Comparison of ENCODE assay signal across 15 cellular contexts in genomic region chr1:66399888-66400529, GRCh38.
DNase-seq lines count a peak whose midpoint lies in the region; ATAC-seq and TF ChIP-seq lines count a peak whose summit lies in the region.
"Had no signal": no experiment of that assay in that cellular context is flagged by ENCODE, and none has a peak within 500 bp of the region (broad histone marks: within the 10 kb centered on the region; RNA-seq: fewer than 3 reads in every experiment).

No MANE protein-coding gene starts in this region.

- H3K4me2 ChIP-seq in IMR-90 (ENCODE audit: low read depth, low read length): peak overlapping the region; percentile 14; the same call in 1 of the 2 replicates
- H3K4me2 ChIP-seq in trophoblast cell (ENCODE audit: low read length): no peak overlapping the region

- TF ChIP-seq CTCF in IMR-90 (conservative IDR thresholded peaks at IDR 0.05; ENCODE audit: low read depth, low read length): no peak
- no peak for TF ChIP-seq CTCF in nephron progenitor cell (IDR thresholded peaks at IDR 0.05)
- no peak for TF ChIP-seq CTCF in CD8-positive, alpha-beta T cell (IDR thresholded peaks at IDR 0.05)

- H2BK5ac ChIP-seq in IMR-90 (ENCODE audit: low read depth, low read length, poor library complexity, severe bottlenecking) (peak overlapping the region; percentile 48), trophoblast cell (ENCODE audit: low read depth, low read length, poor library complexity) (no peak overlapping the region)

- H2BK15ac ChIP-seq in IMR-90 (ENCODE audit: low read depth, low read length): no peak overlapping the region; the same call in 2 of the 3 replicates

- H3K4me1 ChIP-seq in IMR-90 (ENCODE audit: control insufficient read depth, insufficient read depth, low read length) (peaks cover 7% of the 10 kb centered on the region; the same call in 1 of the 2 replicates), trophoblast cell (ENCODE audit: control insufficient read depth in 1 of 2, insufficient read depth in 2 of 2, low read length in 2 of 2) (no peaks in the 10 kb centered on the region)
- no peaks in the 10 kb centered on the region for H3K4me1 ChIP-seq in CD8-positive, alpha-beta T cell (ENCODE audit: insufficient read depth, low read length)
- H3K4me1 ChIP-seq: body of pancreas had no signal

- no peak overlapping the region for H2AK9ac ChIP-seq in IMR-90 (replicated peaks; ENCODE audit: low read depth, low read length, poor library complexity)

- H4K5ac ChIP-seq in IMR-90 (ENCODE audit: low read depth, low read length): no peak overlapping the region

- in situ Hi-C loops in IMR-90 (cut with MboI; ENCODE audit: low sequenced_read_pairs): no loop called here

- H2AFZ ChIP-seq in IMR-90 (replicated peaks; ENCODE audit: low read length, poor library complexity) (no peak overlapping the region), trophoblast cell (ENCODE audit: insufficient read depth, low read length, poor library complexity) (no peak overlapping the region)

- POLR2A ChIA-PET in activated CD4-positive, alpha-beta T cell treated with anti-CD3 and anti-CD28 coated beads for 36 hours (lab: Charles Lee): no interaction called here
- POLR2A ChIA-PET in IMR-90 (lab: Charles Lee; ENCODE audit: unreplicated experiment): no interaction called here
- POLR2A ChIA-PET in CD8-positive, alpha-beta T cell (lab: Charles Lee): no interaction called here

- CTCF ChIA-PET in activated CD4-positive, alpha-beta T cell treated with anti-CD3 and anti-CD28 coated beads for 36 hours (lab: Charles Lee): interaction anchor here (0.6 to 1.2 kb wide), 8 partner anchors 19 to 148 kb away, joined by 3 to 4 read pairs (median 3); no protein-coding TSS in a partner anchor
- CTCF ChIA-PET in IMR-90 (lab: Yijun Ruan, JAX): interaction anchor here (0.9 kb wide), 1 partner anchor 46 kb away, joined by 4 read pairs; no protein-coding TSS in a partner anchor
- CTCF ChIA-PET in CD8-positive, alpha-beta T cell (lab: Charles Lee): no interaction called here

- no peak overlapping the region for H4K12ac ChIP-seq in trophoblast cell (ENCODE audit: low read depth, low read length)

- H3K27me3 ChIP-seq in IMR-90 (ENCODE audit: control insufficient read depth, insufficient read depth, low read length): no peaks in the 10 kb centered on the region
- H3K27me3 ChIP-seq in trophoblast cell (ENCODE audit: insufficient read depth, low read length): no peaks in the 10 kb centered on the region
- no peaks in the 10 kb centered on the region for H3K27me3 ChIP-seq in CD8-positive, alpha-beta T cell (ENCODE audit: insufficient read depth, low read length)
- H3K27me3 ChIP-seq: body of pancreas, ovary, thyroid gland had no signal

- no peaks in the 10 kb centered on the region for H3K79me2 ChIP-seq in trophoblast cell (ENCODE audit: control insufficient read depth, insufficient read depth, low read length, poor library complexity)

- DNase-seq in activated CD4-positive, alpha-beta T cell treated with anti-CD3 and anti-CD28 coated beads for 36 hours: peak; percentile 37
- DNase-seq in activated CD4-positive, alpha-beta T cell treated with anti-CD3 and anti-CD28 coated beads for 1 hour: no peak
- DNase-seq in IMR-90: peak; percentile 47
- DNase-seq in nephron progenitor cell: no peak
- DNase-seq in trophoblast cell: no peak
- DNase-seq in NCI-H524 treated with DMSO at 0.1 percent for 48 hours (lab: John Stamatoyannopoulos, UW): no peak
- no peak for DNase-seq in CD8-positive, alpha-beta T cell
- DNase-seq: 8988T; body of pancreas; EL; left colon; ovary; stimulated activated CD4-positive, alpha-beta T cell treated with anti-CD3 and anti-CD28 coated beads, Interleukin-4, amount 100 ng/mL, for 1 hour; thyroid gland had no signal

- peak; percentile 89 for ATAC-seq in activated CD4-positive, alpha-beta T cell treated with anti-CD3 and anti-CD28 coated beads for 36 hours
- ATAC-seq in GM21723 (IDR thresholded peaks at IDR 0.05; ENCODE audit: unreplicated experiment) (peak; percentile 31), IMR-90 (ENCODE audit: low read depth) (peak; percentile 61)
- ATAC-seq in CD8-positive, alpha-beta T cell: no peak
- ATAC-seq: body of pancreas, left colon had no signal

- peaks cover 2% of the 10 kb centered on the region for H3K27me3 Mint-ChIP-seq in activated CD4-positive, alpha-beta T cell treated with anti-CD3 and anti-CD28 coated beads for 36 hours
- H3K27me3 Mint-ChIP-seq in nephron progenitor cell (ENCODE audit: low read depth, poor library complexity): peaks cover 8% of the 10 kb centered on the region
- H3K27me3 Mint-ChIP-seq in CD8-positive, alpha-beta T cell (ENCODE audit: low read depth): no peaks in the 10 kb centered on the region

- peak overlapping the region; percentile 23 for H3K4me3 Mint-ChIP-seq in activated CD4-positive, alpha-beta T cell treated with anti-CD3 and anti-CD28 coated beads for 36 hours
- H3K4me3 Mint-ChIP-seq in nephron progenitor cell: peak overlapping the region; percentile 43
- no peak overlapping the region for H3K4me3 Mint-ChIP-seq in CD8-positive, alpha-beta T cell

- TF ChIP-seq RAD21 in IMR-90 (IDR thresholded peaks at IDR 0.05; ENCODE audit: low read length): no peak

- H2BK12ac ChIP-seq in trophoblast cell (ENCODE audit: low read length): no peak overlapping the region

- H2AK5ac ChIP-seq in IMR-90 (ENCODE audit: low read depth, low read length) (peak overlapping the region; percentile 6), trophoblast cell (ENCODE audit: low read length) (no peak overlapping the region)

- H3K18ac ChIP-seq in IMR-90 (ENCODE audit: low read depth, low read length) (peak overlapping the region; percentile 0; the same call in 1 of the 2 replicates), trophoblast cell (ENCODE audit: low read length) (no peak overlapping the region)

- 0 out of 4 replicates have a peak overlapping the region, but pooled peaks of 1 of the 2 experiments have one; percentile 14 for H4K8ac ChIP-seq in IMR-90 (ENCODE audit: low read depth in 2 of 2, low read length in 2 of 2)
- H4K8ac ChIP-seq in trophoblast cell (ENCODE audit: low read depth, low read length): no peak overlapping the region

- H2BK20ac ChIP-seq in IMR-90 (ENCODE audit: low read depth, low read length): peak overlapping the region; percentile 64; the same call in 1 of the 2 replicates

- intact Hi-C loops in activated CD4-positive, alpha-beta T cell treated with anti-CD3 and anti-CD28 coated beads for 36 hours (cut with DNase I, micrococcal nuclease): loop anchor here (1.0 to 2.0 kb wide), 8 partner anchors 26 to 588 kb away; no protein-coding TSS in a partner anchor
- intact Hi-C loops in IMR-90 (cut with micrococcal nuclease): no loop called here
- intact Hi-C loops in CD8-positive, alpha-beta T cell (cut with DNase I, micrococcal nuclease): no loop called here

- H3K9me3 ChIP-seq in IMR-90 (ENCODE audit: control insufficient read depth, insufficient read depth, low read length) (no peaks in the 10 kb centered on the region), trophoblast cell (ENCODE audit: insufficient read depth, low read depth, low read length) (no peaks in the 10 kb centered on the region)
- H3K9me3 ChIP-seq in CD8-positive, alpha-beta T cell (ENCODE audit: low read length): no peaks in the 10 kb centered on the region
- H3K9me3 ChIP-seq: body of pancreas, ovary, thyroid gland had no signal

- no peak overlapping the region for H3K56ac ChIP-seq in IMR-90 (ENCODE audit: extremely low read depth, insufficient read depth, low read length)

- H3K9ac ChIP-seq in IMR-90 (ENCODE audit: low read depth, low read length): no peak overlapping the region
- H3K9ac ChIP-seq in trophoblast cell (ENCODE audit: low read length): no peak overlapping the region

- no peaks in the 10 kb centered on the region for H3K36me3 Mint-ChIP-seq in activated CD4-positive, alpha-beta T cell treated with anti-CD3 and anti-CD28 coated beads for 36 hours (ENCODE audit: low read depth)
- no peaks in the 10 kb centered on the region for H3K36me3 Mint-ChIP-seq in nephron progenitor cell (ENCODE audit: low read depth)
- no peaks in the 10 kb centered on the region for H3K36me3 Mint-ChIP-seq in CD8-positive, alpha-beta T cell

- H3K9me1 ChIP-seq in IMR-90 (ENCODE audit: insufficient read depth, low read length): peaks cover 9% of the 10 kb centered on the region; the same call in 1 of the 2 replicates

- H3K4me1 Mint-ChIP-seq in activated CD4-positive, alpha-beta T cell treated with anti-CD3 and anti-CD28 coated beads for 36 hours: peaks cover 45% of the 10 kb centered on the region
- H3K4me1 Mint-ChIP-seq in nephron progenitor cell: peaks cover 27% of the 10 kb centered on the region
- H3K4me1 Mint-ChIP-seq in CD8-positive, alpha-beta T cell (ENCODE audit: low read depth): no peaks in the 10 kb centered on the region

- H2BK120ac ChIP-seq in IMR-90 (ENCODE audit: low read depth, low read length) (peak overlapping the region; percentile 53), trophoblast cell (ENCODE audit: insufficient read depth, low read length, poor library complexity) (no peak overlapping the region)

- WGBS in IMR-90 (ENCODE audit: extremely low coverage in 2 of 2, insufficient read length in 1 of 2), 2 experiments: no CpG with 5 or more reads among the region's 3 CpGs
- no CpG with 5 or more reads among the region's 3 CpGs for WGBS in trophoblast cell (ENCODE audit: extremely low coverage, insufficient coverage, insufficient read length)

- H3K27ac ChIP-seq in IMR-90 (ENCODE audit: insufficient read depth, low read length) (no peak overlapping the region), trophoblast cell (ENCODE audit: low read depth, low read length) (no peak overlapping the region)
- no peak overlapping the region for H3K27ac ChIP-seq in CD8-positive, alpha-beta T cell (ENCODE audit: low read depth, low read length)
- H3K27ac ChIP-seq: body of pancreas, ovary, thyroid gland had no signal

- peak overlapping the region; percentile 85 for H3K27ac Mint-ChIP-seq in activated CD4-positive, alpha-beta T cell treated with anti-CD3 and anti-CD28 coated beads for 36 hours
- no peak overlapping the region for H3K27ac Mint-ChIP-seq in nephron progenitor cell
- H3K27ac Mint-ChIP-seq in CD8-positive, alpha-beta T cell: no peak overlapping the region

- no peaks in the 10 kb centered on the region for H4K20me1 ChIP-seq in IMR-90 (ENCODE audit: insufficient read depth, low read length)

- H3K4me3 ChIP-seq in IMR-90 (ENCODE audit: insufficient read depth, low read depth, low read length) (no peak overlapping the region), trophoblast cell (ENCODE audit: low read depth, low read length) (no peak overlapping the region)
- H3K4me3 ChIP-seq in CD8-positive, alpha-beta T cell (ENCODE audit: low read depth, low read length): no peak overlapping the region
- H3K4me3 ChIP-seq: body of pancreas, ovary, thyroid gland had no signal

- no peak overlapping the region for H3K14ac ChIP-seq in IMR-90 (replicated peaks; ENCODE audit: low read depth, low read length)
- no peak overlapping the region for H3K14ac ChIP-seq in trophoblast cell (ENCODE audit: low read length)

- no peaks in the 10 kb centered on the region for H3K79me1 ChIP-seq in IMR-90 (ENCODE audit: low read depth in 1 of 2, low read length in 2 of 2)
- H3K79me1 ChIP-seq in trophoblast cell (ENCODE audit: low read length): no peaks in the 10 kb centered on the region

- H3K4ac ChIP-seq in IMR-90 (ENCODE audit: low read depth, low read length): peak overlapping the region; percentile 55; the same call in 1 of the 2 replicates
- no peak overlapping the region for H3K4ac ChIP-seq in trophoblast cell (ENCODE audit: low read depth, low read length)

- H4K91ac ChIP-seq in IMR-90 (ENCODE audit: insufficient read depth, low read depth, low read length): peak overlapping the region; percentile 70; the same call in 1 of the 2 replicates
- H4K91ac ChIP-seq in trophoblast cell (ENCODE audit: low read depth, low read length): no peak overlapping the region

- BruUV-seq in IMR-90 (replicated peaks; lab: Mats Ljungman, UMichigan): no TSS peak

- TF ChIP-seq POLR2A in IMR-90 (IDR thresholded peaks at IDR 0.05; ENCODE audit: low read depth, low read length): no peak

- H3K23ac ChIP-seq in IMR-90 (ENCODE audit: low read depth, low read length) (peak overlapping the region; percentile 48; the same call in 1 of the 2 replicates), trophoblast cell (ENCODE audit: low read length) (no peak overlapping the region)

- no peaks in the 10 kb centered on the region for H3K36me3 ChIP-seq in IMR-90 (ENCODE audit: control insufficient read depth, insufficient read depth, low read length)
- no peaks in the 10 kb centered on the region for H3K36me3 ChIP-seq in trophoblast cell (ENCODE audit: control insufficient read depth in 1 of 2, insufficient read depth in 2 of 2, low read length in 2 of 2)
- no peaks in the 10 kb centered on the region for H3K36me3 ChIP-seq in CD8-positive, alpha-beta T cell (ENCODE audit: insufficient read depth, low read length)
- H3K36me3 ChIP-seq: ovary, thyroid gland had no signal

- no peaks in the 10 kb centered on the region for H3K9me3 Mint-ChIP-seq in activated CD4-positive, alpha-beta T cell treated with anti-CD3 and anti-CD28 coated beads for 36 hours (ENCODE audit: low read depth)
- H3K9me3 Mint-ChIP-seq in nephron progenitor cell: no peaks in the 10 kb centered on the region
- no peaks in the 10 kb centered on the region for H3K9me3 Mint-ChIP-seq in CD8-positive, alpha-beta T cell

- dilution Hi-C loops in IMR-90 (cut with HindIII; ENCODE audit: low sequenced_read_pairs, unreplicated experiment): no loop called here

Comparison
In these comparisons a context has a peak if more than half of its experiments do, and no peak if none do; other contexts are left out.
1. DNase-seq: peak in activated CD4-positive, alpha-beta T cell treated with anti-CD3 and anti-CD28 coated beads for 36 hours (single experiment) and IMR-90 (single experiment); none in activated CD4-positive, alpha-beta T cell treated with anti-CD3 and anti-CD28 coated beads for 1 hour (single experiment), nephron progenitor cell (single experiment), trophoblast cell (0 of 2), NCI-H524 treated with DMSO at 0.1 percent for 48 hours (single experiment) and CD8-positive, alpha-beta T cell (0 of 7).
2. intact Hi-C loops: an anchor here in activated CD4-positive, alpha-beta T cell treated with anti-CD3 and anti-CD28 coated beads for 36 hours (1.0 to 2.0 kb wide); none called in IMR-90 and CD8-positive, alpha-beta T cell.